ENCODE assay signal across 24 cellular contexts in genomic region chr10:77774940-77775391, GRCh38.
A peak's percentile ranks its signal among the peaks of the same experiment; 100 is the strongest.
DNase-seq lines count a peak whose midpoint lies in the region; ATAC-seq, FAIRE-seq and TF ChIP-seq lines count a peak whose summit lies in the region.
"Had no signal": no experiment of that assay in that cellular context is flagged by ENCODE, and none has a peak within 500 bp of the region (broad histone marks: within the 10 kb centered on the region; RNA-seq: fewer than 3 reads in every experiment).

No MANE protein-coding gene starts in this region.

- no peaks in the 10 kb centered on the region for H4K20me1 ChIP-seq in HepG2 (ENCODE audit: insufficient read depth, low read length)

- no peak for TF ChIP-seq EP300 in HepG2 (IDR thresholded peaks at IDR 0.05; ENCODE audit: low read depth in 2 of 2, low read length in 2 of 2)
- TF ChIP-seq EP300 in HepG2 (CRISPR knock-in tag; IDR thresholded peaks at IDR 0.05; ENCODE audit: borderline replicate concordance) = no peak

- DNase-seq in HepG2 (ENCODE audit: low spot score) (peak; percentile 22), right lobe of liver (no peak), fibroblast of the aortic adventitia (ENCODE audit: low read depth) (peak; percentile 13), non-pigmented ciliary epithelial cell (ENCODE audit: low read depth) (peak; percentile 8), HEK293T (ENCODE audit: extremely low spot score) (no peak), Caco-2 (no peak), natural killer cell (no peak)
- no peak for DNase-seq in activated CD4-positive, alpha-beta T cell treated with anti-CD3 and anti-CD28 coated beads, Interleukin-2, amount 50 U/mL, for 1 hour
- DNase-seq: activated CD4-positive, CD25-positive, alpha-beta regulatory T cell; activated CD8-positive, alpha-beta T cell treated with anti-CD3 and anti-CD28 coated beads for 36 hours; activated naive CD4-positive, alpha-beta T cell treated with anti-CD3 and anti-CD28 coated beads, Interleukin-2, amount 50 U/mL, for 16 hours; activated T-cell treated with anti-CD3 and anti-CD28 coated beads, Interleukin-2, amount 50 U/mL, for 72 hours; Calu3; foreskin fibroblast; hypothalamus; kidney; naive thymus-derived CD8-positive, alpha-beta T cell; NCI-H1436; NCI-H524 had no signal

- H3K36me3 ChIP-seq in HepG2 (replicated peaks in 1 of 2; ENCODE audit: control insufficient read depth in 1 of 2, insufficient read depth in 2 of 2, low read length in 2 of 2) = no peaks in the 10 kb centered on the region
- no peaks in the 10 kb centered on the region for H3K36me3 ChIP-seq in right lobe of liver
- H3K36me3 ChIP-seq in Caco-2 (ENCODE audit: control insufficient read depth, insufficient read depth, low read length) = no peaks in the 10 kb centered on the region; the same call in 1 of the 2 replicates
- H3K36me3 ChIP-seq: vagina had no signal

- H3K4me3 ChIP-seq in HepG2 (replicated peaks in 1 of 3; ENCODE audit: insufficient read depth in 1 of 3, low read depth in 2 of 3, low read length in 3 of 3) (no peak overlapping the region), right lobe of liver (no peak overlapping the region), fibroblast of the aortic adventitia (ENCODE audit: low read depth, low read length) (no peak overlapping the region), Caco-2 (ENCODE audit: low read depth, low read length) (no peak overlapping the region)
- H3K4me3 ChIP-seq: lung, vagina had no signal

- H2AFZ ChIP-seq in HepG2 (ENCODE audit: low read length) = no peak overlapping the region

- H3K9ac ChIP-seq in HepG2 (ENCODE audit: insufficient read depth, low read depth, low read length) = no peak overlapping the region

- H3K79me2 ChIP-seq in HepG2 (ENCODE audit: insufficient read depth, low read length) = no peaks in the 10 kb centered on the region

- CTCF ChIA-PET in HepG2 (lab: Yijun Ruan, JAX; ENCODE audit: low intra/inter-chr PET ratio, low total read pairs) = no interaction called here
- CTCF ChIA-PET in HEK293T (lab: Yijun Ruan, JAX) = no interaction called here
- CTCF ChIA-PET in Caco-2 (lab: Charles Lee) = interaction anchor here (0.6 kb wide), 1 partner anchor 1004 kb away, joined by 3 read pairs; no protein-coding TSS in a partner anchor

- H3K4me1 Mint-ChIP-seq in Caco-2 (ENCODE audit: low read depth, unreplicated experiment) (no peaks in the 10 kb centered on the region), natural killer cell (peaks cover 5 to 18% of the 10 kb centered on the region in 2 donors)

- POLR2A ChIA-PET in HepG2 (lab: Yijun Ruan, JAX) = no interaction called here
- POLR2A ChIA-PET in HEK293T (lab: Yijun Ruan, JAX) = no interaction called here
- POLR2A ChIA-PET in Caco-2 (lab: Charles Lee) = no interaction called here

- no TSS peak for BruUV-seq in HepG2 (replicated peaks; lab: Mats Ljungman, UMichigan)
- no TSS peak for BruUV-seq in Caco-2 (replicated peaks; lab: Mats Ljungman, UMichigan)

- H3K27me3 ChIP-seq in HepG2 (ENCODE audit: control insufficient read depth in 1 of 2, insufficient read depth in 2 of 2, low read length in 2 of 2) = no peaks in the 10 kb centered on the region
- H3K27me3 ChIP-seq in right lobe of liver = no peaks in the 10 kb centered on the region
- no peaks in the 10 kb centered on the region for H3K27me3 ChIP-seq in Caco-2 (replicated peaks; ENCODE audit: control insufficient read depth, insufficient read depth, low read length)
- H3K27me3 ChIP-seq: vagina had no signal

- H3K36me3 Mint-ChIP-seq in Caco-2 (ENCODE audit: insufficient read depth, unreplicated experiment) (peaks cover 24% of the 10 kb centered on the region), natural killer cell (peaks cover 7% of the 10 kb centered on the region)

- peaks cover 10% of the 10 kb centered on the region for H3K9me3 Mint-ChIP-seq in Caco-2 (ENCODE audit: unreplicated experiment)
- H3K9me3 Mint-ChIP-seq in natural killer cell = peaks cover 0 to 11% of the 10 kb centered on the region in 2 donors

- ATAC-seq in HepG2 = peak; percentile 59
- no peak for ATAC-seq in right lobe of liver
- no peak for ATAC-seq in natural killer cell
- ATAC-seq: activated CD8-positive, alpha-beta T cell treated with anti-CD3 and anti-CD28 coated beads for 36 hours; activated T-cell treated with anti-CD3 and anti-CD28 coated beads, Interleukin-2, amount 50 U/mL, for 72 hours; naive thymus-derived CD8-positive, alpha-beta T cell had no signal

- H3K4me3 Mint-ChIP-seq in Caco-2 (ENCODE audit: unreplicated experiment) (no peak overlapping the region), natural killer cell (no peak overlapping the region)
- H3K4me3 Mint-ChIP-seq: activated CD8-positive, alpha-beta T cell treated with anti-CD3 and anti-CD28 coated beads for 36 hours; activated T-cell treated with anti-CD3 and anti-CD28 coated beads, Interleukin-2, amount 50 U/mL, for 72 hours; naive thymus-derived CD8-positive, alpha-beta T cell had no signal

- intact Hi-C loops in HepG2 (cut with micrococcal nuclease; ENCODE audit: unreplicated experiment) = no loop called here
- intact Hi-C loops in right lobe of liver (cut with DNase I) = no loop called here
- intact Hi-C loops in Caco-2 (cut with micrococcal nuclease; ENCODE audit: unreplicated experiment) = no loop called here
- intact Hi-C loops in natural killer cell (cut with micrococcal nuclease) = no loop called here

- H3K27ac Mint-ChIP-seq in Caco-2 (ENCODE audit: unreplicated experiment) = no peak overlapping the region
- H3K27ac Mint-ChIP-seq in natural killer cell = no peak overlapping the region
- H3K27ac Mint-ChIP-seq: activated CD8-positive, alpha-beta T cell treated with anti-CD3 and anti-CD28 coated beads for 36 hours; activated T-cell treated with anti-CD3 and anti-CD28 coated beads, Interleukin-2, amount 50 U/mL, for 72 hours; naive thymus-derived CD8-positive, alpha-beta T cell had no signal

- no peak for TF ChIP-seq POLR2A in HepG2 (IDR thresholded peaks at IDR 0.05; ENCODE audit: insufficient read depth in 1 of 2, low read depth in 2 of 2, low read length in 2 of 2)
- no peak for TF ChIP-seq POLR2A in right lobe of liver (IDR thresholded peaks at IDR 0.05)

- TF ChIP-seq RAD21 in HepG2 (CRISPR knock-in tag; IDR thresholded peaks at IDR 0.05) = no peak

- TF ChIP-seq CTCF in HepG2 (CRISPR knock-in tag; IDR thresholded peaks at IDR 0.05) (no peak), right lobe of liver (IDR thresholded peaks at IDR 0.05) (no peak), fibroblast of the aortic adventitia (IDR thresholded peaks at IDR 0.05; ENCODE audit: insufficient read depth, low read length) (no peak), Caco-2 (IDR thresholded peaks at IDR 0.05; ENCODE audit: insufficient read depth in 1 of 2, low read depth in 1 of 2, low read length in 1 of 2, severe bottlenecking in 1 of 2, unreplicated experiment in 1 of 2) (no peak), natural killer cell (IDR thresholded peaks at IDR 0.05) (no peak)

- H3K9me3 ChIP-seq in HepG2 (ENCODE audit: low read length) (peaks cover 20% of the 10 kb centered on the region), right lobe of liver (no peaks in the 10 kb centered on the region), Caco-2 (no peaks in the 10 kb centered on the region; the same call in 1 of the 2 replicates)
- H3K9me3 ChIP-seq: vagina had no signal

- FAIRE-seq in HepG2 (lab: Jason Lieb, UNC) = no peak
- FAIRE-seq: A204.1, colon, GM18507, kidney had no signal

- H3K4me2 ChIP-seq in HepG2 (ENCODE audit: low read depth, low read length) = no peak overlapping the region

- in situ Hi-C loops in HepG2 (cut with HindIII; ENCODE audit: extremely low pct_ligation_motif_present, low pct_unique_long_range_greater_than_20kb) = no loop called here

- H3K27ac ChIP-seq in HepG2 (ENCODE audit: extremely low read length, insufficient read depth, low read length) (no peak overlapping the region), right lobe of liver (no peak overlapping the region)
- H3K27ac ChIP-seq: vagina had no signal

- H3K27me3 Mint-ChIP-seq in Caco-2 (ENCODE audit: insufficient read depth, unreplicated experiment) (no peaks in the 10 kb centered on the region), natural killer cell (ENCODE audit: low read depth in 2 of 2) (no peaks in the 10 kb centered on the region)
- H3K27me3 Mint-ChIP-seq: activated CD8-positive, alpha-beta T cell treated with anti-CD3 and anti-CD28 coated beads for 36 hours had no signal

- WGBS in HepG2 (ENCODE audit: low lambda C conversion rate) = 0% methylated on average over 1 of the region's 1 CpG
- no CpG with 5 or more reads among the region's 1 CpG for WGBS in right lobe of liver (ENCODE audit: insufficient coverage, low coverage, low lambda C conversion rate, missing lambda C conversion rate)

- H3K4me1 ChIP-seq in HepG2 (ENCODE audit: insufficient read depth, low read length) (peaks cover 16% of the 10 kb centered on the region), right lobe of liver (no peaks in the 10 kb centered on the region), Caco-2 (no peaks in the 10 kb centered on the region)
- H3K4me1 ChIP-seq: vagina had no signal

TF ChIP-seq in HepG2, 621 proteins besides CTCF, POLR2A, EP300 and RAD21:
- TF ChIP-seq ZFP37 (CRISPR knock-in tag; IDR thresholded peaks at IDR 0.05; ENCODE audit: borderline replicate concordance) (no peak), ZNF484 (CRISPR knock-in tag; IDR thresholded peaks at IDR 0.05; ENCODE audit: borderline replicate concordance, low read depth) (no peak), ZFP1 (CRISPR knock-in tag; IDR thresholded peaks at IDR 0.05) (no peak), HNF4A (CRISPR knock-in tag; IDR thresholded peaks at IDR 0.05) (peak; percentile 33; the same call in 1 of the 2 replicates), ZSCAN25 (CRISPR knock-in tag; IDR thresholded peaks at IDR 0.05) (peak; percentile 93)

TF ChIP-seq in HEK293T, 16 proteins besides CTCF, POLR2A, EP300 and RAD21:
- no peak for TF ChIP-seq BHLHE40 (IDR thresholded peaks at IDR 0.05; ENCODE audit: borderline replicate concordance)
- TF ChIP-seq ARNT (IDR thresholded peaks at IDR 0.05) = no peak
- TF ChIP-seq TARDBP (IDR thresholded peaks at IDR 0.05) = no peak
- TF ChIP-seq SUZ12 (IDR thresholded peaks at IDR 0.05) = no peak
- TF ChIP-seq FOXA1 (IDR thresholded peaks at IDR 0.05) = no peak
- no peak for TF ChIP-seq HDGF (IDR thresholded peaks at IDR 0.05; ENCODE audit: borderline replicate concordance)
- no peak for TF ChIP-seq ELF4 (IDR thresholded peaks at IDR 0.05)
- TF ChIP-seq FOXM1 (IDR thresholded peaks at IDR 0.05; ENCODE audit: borderline replicate concordance) = no peak
- no peak for TF ChIP-seq CTBP1 (IDR thresholded peaks at IDR 0.05; ENCODE audit: borderline replicate concordance)

Comparison
In these comparisons a context has a peak if more than half of its experiments do, and no peak if none do; other contexts are left out.
1. DNase-seq: peak in HepG2 (single experiment), fibroblast of the aortic adventitia (single experiment) and non-pigmented ciliary epithelial cell (single experiment); none in right lobe of liver (0 of 3), activated CD4-positive, alpha-beta T cell treated with anti-CD3 and anti-CD28 coated beads, Interleukin-2, amount 50 U/mL, for 1 hour (single experiment), HEK293T (single experiment), Caco-2 (0 of 2) and natural killer cell (single experiment).